Comparison of ENCODE assay signal across 12 cellular contexts in the genomic region with DNA sequence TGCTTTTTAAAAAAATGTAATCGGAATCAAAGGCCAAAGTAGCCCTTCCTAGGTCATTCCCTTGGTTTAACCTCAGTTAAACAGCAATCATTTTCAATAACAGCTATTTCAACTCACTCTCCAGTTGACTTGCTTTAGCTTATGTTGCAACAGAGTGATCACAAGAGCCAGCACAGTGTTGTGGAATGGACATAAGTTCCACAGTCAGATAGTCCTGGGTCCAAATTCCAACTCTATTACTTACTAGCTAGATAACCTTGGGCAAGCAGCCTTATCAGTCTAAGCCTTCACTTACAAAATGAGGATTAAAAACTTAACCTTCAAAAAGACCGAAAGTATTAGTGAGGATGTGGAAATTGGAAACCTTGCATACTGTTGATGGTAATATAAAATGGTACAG. TPM values are rescaled to one million over a fixed set of nuclear protein-coding genes. Genes with fewer than 3 reads are reported as not detected.
"Had no signal": no experiment of that assay in that cellular context is flagged by ENCODE, and none has a peak within 500 bp of the region (broad histone marks: within the 10 kb centered on the region; RNA-seq: fewer than 3 reads in every experiment).

No MANE protein-coding gene starts in this region.

- H3K9me3 ChIP-seq: colonic mucosa had no signal

- ATAC-seq: activated CD8-positive, alpha-beta memory T cell treated with anti-CD3 and anti-CD28 coated beads, Interleukin-2, amount 10 ng/mL, durations not matched to agents 7 days and 5 days; activated naive CD8-positive, alpha-beta T cell treated with anti-CD3 and anti-CD28 coated beads, Interleukin-2, amount 50 U/mL, for 24 hours; naive thymus-derived CD4-positive, alpha-beta T cell; stimulated activated naive CD8-positive, alpha-beta T cell treated with anti-CD3 and anti-CD28 coated beads, Interleukin-15, Interleukin-2, amounts not matched to agents 100 U/mL and 50 U/mL, for 24 hours had no signal

- H3K27ac ChIP-seq: colonic mucosa had no signal

- DNase-seq: activated CD4-positive, alpha-beta memory T cell treated with anti-CD3 and anti-CD28 coated beads for 36 hours; activated CD8-positive, alpha-beta memory T cell treated with anti-CD3 and anti-CD28 coated beads, Interleukin-2, amount 10 ng/mL, durations not matched to agents 7 days and 5 days; activated naive CD4-positive, alpha-beta T cell treated with anti-CD3 and anti-CD28 coated beads for 36 hours; activated naive CD8-positive, alpha-beta T cell treated with anti-CD3 and anti-CD28 coated beads, Interleukin-2, amount 50 U/mL, for 24 hours; activated T-cell treated with anti-CD3 and anti-CD28 coated beads, Interleukin-2, amount 50 U/mL, for 1 hour; caudate nucleus; colonic mucosa; effector CD4-positive, alpha-beta T cell; naive thymus-derived CD4-positive, alpha-beta T cell; stimulated activated CD4-positive, alpha-beta T cell treated with anti-CD3 and anti-CD28 coated beads, Interleukin-4, amount 100 ng/mL, for 24 hours; stimulated activated naive CD8-positive, alpha-beta T cell treated with anti-CD3 and anti-CD28 coated beads, Interleukin-15, Interleukin-2, amounts not matched to agents 100 U/mL and 50 U/mL, for 24 hours had no signal

- H3K4me3 ChIP-seq: colonic mucosa had no signal

- H3K36me3 ChIP-seq: colonic mucosa had no signal

- H3K4me1 ChIP-seq: colonic mucosa had no signal

- H3K27me3 ChIP-seq: colonic mucosa had no signal

RNA-seq across cellular contexts. Expression of a gene that starts 9.2 kb away (rescaled TPM):
- total RNA-seq: activated CD8-positive, alpha-beta memory T cell treated with anti-CD3 and anti-CD28 coated beads, Interleukin-2, amount 10 ng/mL, durations not matched to agents 7 days and 5 days; lung microvascular endothelial cell had no signal
